In genomic region chr20:43962518-43962917, GRCh38 we compare ENCODE assay signal across 19 cellular contexts.
"Had no signal": no experiment of that assay in that cellular context is flagged by ENCODE, and none has a peak within 500 bp of the region (broad histone marks: within the 10 kb centered on the region; RNA-seq: fewer than 3 reads in every experiment).

No MANE protein-coding gene starts in this region.

- H3K27ac Mint-ChIP-seq: IgD-negative memory B cell; T-cell; T-helper 1 cell treated with Interleukin-12 subunit alpha and Interleukin-12 subunit beta and Interleukin-4 antibody, amounts not matched to agents 30 μg/mL and 1 μg/mL, for 36 hours had no signal

- ATAC-seq: T-cell had no signal

- DNase-seq: KBM-7, MG63, NCI-H1092, NCI-H1417 treated with DMSO at 0.1 percent for 48 hours, NCI-H187, NCI-H2029, NCI-H2081 treated with DMSO at 0.1 percent for 48 hours, NCI-H2171, NCI-H510A, NCI-H524 treated with DMSO at 0.1 percent for 48 hours, NCI-H69, NCI-H774, SHP77, SW 1271, T-cell had no signal

- H3K9me2 ChIP-seq: SK-N-SH had no signal

- H3K9ac ChIP-seq: SK-N-SH had no signal

- H3K36me3 ChIP-seq: MG63 had no signal

- H3K4me3 ChIP-seq: MG63 had no signal

- H3K27ac ChIP-seq: RWPE1 had no signal

- H3K27me3 ChIP-seq: MG63 had no signal

- H3K4me2 ChIP-seq: SK-N-SH had no signal

- H3K9me3 ChIP-seq: MG63, SK-N-SH had no signal

- H3K4me3 Mint-ChIP-seq: IgD-negative memory B cell; T-helper 1 cell treated with Interleukin-12 subunit alpha and Interleukin-12 subunit beta and Interleukin-4 antibody, amounts not matched to agents 30 μg/mL and 1 μg/mL, for 36 hours had no signal
